ENCODE assay signal across 27 cellular contexts in the genomic region with DNA sequence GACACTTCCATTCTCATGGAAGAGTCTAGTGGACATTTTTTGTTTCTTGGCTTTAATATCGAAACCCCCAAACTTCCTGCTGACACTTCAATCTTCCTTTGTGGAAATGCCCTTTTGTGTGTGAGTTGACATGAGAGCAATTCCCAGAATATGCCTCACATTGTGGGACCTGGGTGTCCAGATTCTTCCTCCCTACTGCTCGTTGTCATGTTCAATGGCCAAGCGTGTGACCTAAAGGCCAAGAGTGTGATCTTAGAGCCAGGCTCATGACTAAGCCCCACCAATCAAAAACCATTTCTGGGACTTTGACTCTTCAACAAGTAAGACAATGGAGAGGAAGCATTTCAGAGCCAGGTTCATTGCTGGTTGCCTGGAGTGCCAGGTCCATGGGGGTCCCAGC. TPM values are rescaled to one million over a fixed set of nuclear protein-coding genes. Genes with fewer than 3 reads are reported as not detected.
DNase-seq lines count a peak whose midpoint lies in the region; ATAC-seq, FAIRE-seq and TF ChIP-seq lines count a peak whose summit lies in the region.
"Had no signal": no experiment of that assay in that cellular context is flagged by ENCODE, and none has a peak within 500 bp of the region (broad histone marks: within the 10 kb centered on the region; RNA-seq: fewer than 3 reads in every experiment).

No MANE protein-coding gene starts in this region.

- no peak overlapping the region for H3K27ac Mint-ChIP-seq in activated T-helper 1 cell treated with anti-CD3 and anti-CD28 coated beads, Interleukin-12 subunit alpha, Interleukin-12 subunit beta, Interleukin-2, Interleukin-4 antibody, amounts not matched to agents 30 ng/mL and 10 ng/mL and 1 ng/mL, durations not matched to agents 14 hours and 24 hours and 36 hours
- H3K27ac Mint-ChIP-seq: CD14-positive monocyte; CD4-positive, alpha-beta T cell; CD8-positive, alpha-beta memory T cell; GM23338; H9 had no signal

- no peak for DNase-seq in HepG2 (ENCODE audit: low spot score)
- peak; percentile 6 for DNase-seq in endothelial cell of umbilical vein (ENCODE audit: low read depth, low spot score)
- no peak for DNase-seq in mesenchymal stem cell
- DNase-seq in smooth muscle cell (lab: John Stamatoyannopoulos, UW; ENCODE audit: unreplicated experiment): no peak
- DNase-seq in activated T-helper 1 cell treated with anti-CD3 and anti-CD28 coated beads, Interleukin-12 subunit alpha, Interleukin-12 subunit beta, Interleukin-2, Interleukin-4 antibody, amounts not matched to agents 30 ng/mL and 10 ng/mL and 1 ng/mL, durations not matched to agents 14 hours and 24 hours and 36 hours (ENCODE audit: low spot score): no peak
- DNase-seq in RPMI8226: no peak
- DNase-seq: ACHN; AML-193; BE2C; CD4-positive, alpha-beta T cell; CD8-positive, alpha-beta memory T cell; DMS 273 treated with DMSO at 0.1 percent for 48 hours; DMS79; EL; GDM1; H9 had no signal

- BruUV-seq in HepG2 (replicated peaks; lab: Mats Ljungman, UMichigan): no TSS peak
- no TSS peak for BruUV-seq in endothelial cell of umbilical vein (replicated peaks; lab: Mats Ljungman, UMichigan)

- TF ChIP-seq EP300 in HepG2 (IDR thresholded peaks at IDR 0.05; ENCODE audit: low read depth in 2 of 2, low read length in 2 of 2): no peak
- TF ChIP-seq EP300 in HepG2 (CRISPR knock-in tag; IDR thresholded peaks at IDR 0.05; ENCODE audit: borderline replicate concordance): no peak

- intact Hi-C loops in HepG2 (cut with micrococcal nuclease; ENCODE audit: unreplicated experiment) (no loop called here), endothelial cell of umbilical vein (cut with micrococcal nuclease) (no loop called here)
- intact Hi-C loops in activated T-helper 1 cell treated with anti-CD3 and anti-CD28 coated beads, Interleukin-12 subunit alpha, Interleukin-12 subunit beta, Interleukin-2, Interleukin-4 antibody, amounts not matched to agents 30 ng/mL and 10 ng/mL and 1 ng/mL, durations not matched to agents 14 hours and 24 hours and 36 hours (cut with micrococcal nuclease): no loop called here

- no peak overlapping the region for H3K23ac ChIP-seq in mesenchymal stem cell (ENCODE audit: low read length in 2 of 2)

- H3K18ac ChIP-seq in mesenchymal stem cell (ENCODE audit: low read depth in 1 of 2, low read length in 2 of 2): peak overlapping the region in 1 of 2 experiments; percentile 44

- no peaks in the 10 kb centered on the region for H3K27me3 ChIP-seq in liver (ENCODE audit: control insufficient read depth in 4 of 4, insufficient read depth in 4 of 4, low read length in 3 of 4)
- 0 out of 5 replicates have a peak, but pooled peaks cover 0 to 4% of the 10 kb centered on the region in 2 experiments for H3K27me3 ChIP-seq in HepG2 (ENCODE audit: control insufficient read depth in 1 of 2, insufficient read depth in 2 of 2, low read length in 2 of 2)
- H3K27me3 ChIP-seq in endothelial cell of umbilical vein (ENCODE audit: control insufficient read depth in 2 of 2, insufficient read depth in 2 of 2, low read length in 2 of 2): peaks cover 0 to 2% of the 10 kb centered on the region in 2 experiments
- H3K27me3 ChIP-seq in mesenchymal stem cell (ENCODE audit: control insufficient read depth in 1 of 2, insufficient read depth in 1 of 2, low read length in 2 of 2): no peaks in the 10 kb centered on the region
- no peaks in the 10 kb centered on the region for H3K27me3 ChIP-seq in smooth muscle cell (ENCODE audit: low read depth)
- H3K27me3 ChIP-seq: BE2C; BLaER1 treated with 17β-estradiol and CSF1 and Interleukin-3, amounts not matched to agents 10 nM and 100 nM had no signal

- ATAC-seq in HepG2 (no peak), GM21447 (IDR thresholded peaks at IDR 0.05; ENCODE audit: unreplicated experiment) (no peak)
- ATAC-seq: GM12878, GM23338, HCT116 had no signal

- in situ Hi-C loops in HepG2 (cut with HindIII; ENCODE audit: extremely low pct_ligation_motif_present, low pct_unique_long_range_greater_than_20kb): no loop called here

- H4K20me1 ChIP-seq in HepG2 (ENCODE audit: insufficient read depth, low read length): no peaks in the 10 kb centered on the region
- H4K20me1 ChIP-seq in endothelial cell of umbilical vein (replicated peaks; ENCODE audit: control insufficient read depth, extremely low read depth, insufficient read depth, low read length): no peaks in the 10 kb centered on the region
- H4K20me1 ChIP-seq in smooth muscle cell (ENCODE audit: low read depth): no peaks in the 10 kb centered on the region
- H4K20me1 ChIP-seq: BLaER1 treated with 17β-estradiol and CSF1 and Interleukin-3, amounts not matched to agents 10 nM and 100 nM had no signal

- TF ChIP-seq POLR2A in HepG2 (IDR thresholded peaks at IDR 0.05; ENCODE audit: insufficient read depth in 1 of 2, low read depth in 2 of 2, low read length in 2 of 2) (no peak), endothelial cell of umbilical vein (IDR thresholded peaks at IDR 0.05; ENCODE audit: low read depth, low read length) (no peak)

- 75% methylated on average over 3 of the region's 3 CpGs for WGBS in liver
- WGBS in HepG2 (ENCODE audit: low lambda C conversion rate): 18% methylated on average over 3 of the region's 3 CpGs
- 97% methylated on average over 3 of the region's 3 CpGs for WGBS in mesenchymal stem cell
- 86% methylated on average over 3 of the region's 3 CpGs for WGBS in smooth muscle cell (ENCODE audit: low lambda C conversion rate)

- no peaks in the 10 kb centered on the region for H3K79me2 ChIP-seq in HepG2 (ENCODE audit: insufficient read depth, low read length)
- no peaks in the 10 kb centered on the region for H3K79me2 ChIP-seq in endothelial cell of umbilical vein (ENCODE audit: control insufficient read depth, insufficient read depth, low read length)
- H3K79me2 ChIP-seq in smooth muscle cell (ENCODE audit: low read depth): no peaks in the 10 kb centered on the region

- H3K9me3 ChIP-seq in liver (ENCODE audit: control insufficient read depth in 4 of 4, low read length in 3 of 4) (no peaks in the 10 kb centered on the region), HepG2 (ENCODE audit: low read length) (no peaks in the 10 kb centered on the region), endothelial cell of umbilical vein (replicated peaks; ENCODE audit: control insufficient read depth, insufficient read depth, low read length) (no peaks in the 10 kb centered on the region), mesenchymal stem cell (ENCODE audit: control insufficient read depth, low read length) (no peaks in the 10 kb centered on the region), smooth muscle cell (replicated peaks; ENCODE audit: low read depth) (no peaks in the 10 kb centered on the region)
- H3K9me3 ChIP-seq: BE2C; BLaER1 treated with 17β-estradiol and CSF1 and Interleukin-3, amounts not matched to agents 10 nM and 100 nM had no signal

- no peak overlapping the region for H3K4ac ChIP-seq in mesenchymal stem cell (ENCODE audit: low read depth in 1 of 2, low read length in 2 of 2)

- FAIRE-seq in HepG2 (lab: Jason Lieb, UNC): no peak
- no peak for FAIRE-seq in endothelial cell of umbilical vein (lab: Jason Lieb, UNC)
- FAIRE-seq: A204.1, D721Med, GM12878, GM19239 had no signal

- dilution Hi-C loops in endothelial cell of umbilical vein (cut with MboI; ENCODE audit: extremely low pct_ligation_motif_present, low sequenced_read_pairs): no loop called here

- no peaks in the 10 kb centered on the region for H3K27me3 Mint-ChIP-seq in activated T-helper 1 cell treated with anti-CD3 and anti-CD28 coated beads, Interleukin-12 subunit alpha, Interleukin-12 subunit beta, Interleukin-2, Interleukin-4 antibody, amounts not matched to agents 30 ng/mL and 10 ng/mL and 1 ng/mL, durations not matched to agents 14 hours and 24 hours and 36 hours (ENCODE audit: insufficient read depth)

- H3K36me3 ChIP-seq in liver (ENCODE audit: control insufficient read depth in 4 of 4, insufficient read depth in 3 of 4, low read depth in 1 of 4, low read length in 3 of 4) (no peaks in the 10 kb centered on the region), HepG2 (replicated peaks in 1 of 2; ENCODE audit: control insufficient read depth in 1 of 2, insufficient read depth in 2 of 2, low read length in 2 of 2) (no peaks in the 10 kb centered on the region), endothelial cell of umbilical vein (ENCODE audit: control insufficient read depth in 2 of 2, extremely low read depth in 1 of 2, insufficient read depth in 2 of 2, low read length in 2 of 2) (no peaks in the 10 kb centered on the region), mesenchymal stem cell (ENCODE audit: control insufficient read depth in 1 of 2, insufficient read depth in 2 of 2, low read depth in 1 of 2, low read length in 2 of 2) (no peaks in the 10 kb centered on the region), smooth muscle cell (ENCODE audit: low read depth) (no peaks in the 10 kb centered on the region)
- H3K36me3 ChIP-seq: BE2C; BLaER1 treated with 17β-estradiol and CSF1 and Interleukin-3, amounts not matched to agents 10 nM and 100 nM had no signal

- POLR2A ChIA-PET in HepG2 (lab: Yijun Ruan, JAX): no interaction called here
- POLR2A ChIA-PET in endothelial cell of umbilical vein (lab: Charles Lee): no interaction called here

- H3F3A ChIP-seq in smooth muscle cell (ENCODE audit: low read depth): no peaks in the 10 kb centered on the region

- H2BK15ac ChIP-seq in mesenchymal stem cell (ENCODE audit: low read depth, poor library complexity, severe bottlenecking): no peak overlapping the region

- H2BK120ac ChIP-seq in mesenchymal stem cell (ENCODE audit: low read depth, low read length): peak overlapping the region; percentile 50

- H3K4me3 ChIP-seq in liver (ENCODE audit: low read depth in 1 of 3, low read length in 3 of 3) (no peak overlapping the region), HepG2 (replicated peaks in 1 of 3; ENCODE audit: insufficient read depth in 1 of 3, low read depth in 2 of 3, low read length in 3 of 3) (no peak overlapping the region), endothelial cell of umbilical vein (replicated peaks in 1 of 3; ENCODE audit: insufficient read depth in 1 of 3, low read depth in 1 of 3, low read length in 3 of 3) (no peak overlapping the region), mesenchymal stem cell (ENCODE audit: insufficient read depth in 1 of 2, low read depth in 1 of 2, low read length in 2 of 2) (no peak overlapping the region), smooth muscle cell (no peak overlapping the region)
- H3K4me3 ChIP-seq: BLaER1 treated with 17β-estradiol and CSF1 and Interleukin-3, amounts not matched to agents 10 nM and 100 nM; GM12878; GM23338 had no signal

- TF ChIP-seq RAD21 in liver (IDR thresholded peaks at IDR 0.05): no peak
- no peak for TF ChIP-seq RAD21 in HepG2 (CRISPR knock-in tag; IDR thresholded peaks at IDR 0.05)

- no peak overlapping the region for H4K8ac ChIP-seq in mesenchymal stem cell (ENCODE audit: low read length)

- no peaks in the 10 kb centered on the region for H3K9me3 Mint-ChIP-seq in activated T-helper 1 cell treated with anti-CD3 and anti-CD28 coated beads, Interleukin-12 subunit alpha, Interleukin-12 subunit beta, Interleukin-2, Interleukin-4 antibody, amounts not matched to agents 30 ng/mL and 10 ng/mL and 1 ng/mL, durations not matched to agents 14 hours and 24 hours and 36 hours
- H3K9me3 Mint-ChIP-seq: CD4-positive, alpha-beta T cell; GM23338; H9 had no signal

- H3K4me2 ChIP-seq in HepG2 (ENCODE audit: low read depth, low read length) (no peak overlapping the region), endothelial cell of umbilical vein (ENCODE audit: insufficient read depth, low read length) (no peak overlapping the region), mesenchymal stem cell (ENCODE audit: low read length, poor library complexity, severe bottlenecking) (no peak overlapping the region), smooth muscle cell (peak overlapping the region; percentile 1)
- H3K4me2 ChIP-seq: BLaER1 treated with 17β-estradiol and CSF1 and Interleukin-3, amounts not matched to agents 10 nM and 100 nM; GM23338 had no signal

- H3K4me1 Mint-ChIP-seq in activated T-helper 1 cell treated with anti-CD3 and anti-CD28 coated beads, Interleukin-12 subunit alpha, Interleukin-12 subunit beta, Interleukin-2, Interleukin-4 antibody, amounts not matched to agents 30 ng/mL and 10 ng/mL and 1 ng/mL, durations not matched to agents 14 hours and 24 hours and 36 hours (ENCODE audit: low read depth): no peaks in the 10 kb centered on the region
- H3K4me1 Mint-ChIP-seq: CD8-positive, alpha-beta memory T cell had no signal

- H3K9ac ChIP-seq in liver (ENCODE audit: low read depth in 1 of 2, low read length in 2 of 2) (no peak overlapping the region), HepG2 (ENCODE audit: insufficient read depth, low read depth, low read length) (no peak overlapping the region), endothelial cell of umbilical vein (replicated peaks; ENCODE audit: extremely low read depth, insufficient read depth, low read length) (no peak overlapping the region), mesenchymal stem cell (ENCODE audit: low read length) (peak overlapping the region; percentile 65), smooth muscle cell (ENCODE audit: low read depth) (peak overlapping the region; percentile 50)
- H3K9ac ChIP-seq: BLaER1 treated with 17β-estradiol and CSF1 and Interleukin-3, amounts not matched to agents 10 nM and 100 nM had no signal

- CTCF ChIA-PET in HepG2 (lab: Yijun Ruan, JAX; ENCODE audit: low intra/inter-chr PET ratio, low total read pairs) (no interaction called here), endothelial cell of umbilical vein (lab: Charles Lee) (no interaction called here)

- H4K91ac ChIP-seq in mesenchymal stem cell (ENCODE audit: low read length): no peak overlapping the region

- H3K4me3 Mint-ChIP-seq in activated T-helper 1 cell treated with anti-CD3 and anti-CD28 coated beads, Interleukin-12 subunit alpha, Interleukin-12 subunit beta, Interleukin-2, Interleukin-4 antibody, amounts not matched to agents 30 ng/mL and 10 ng/mL and 1 ng/mL, durations not matched to agents 14 hours and 24 hours and 36 hours: no peak overlapping the region
- H3K4me3 Mint-ChIP-seq: CD14-positive monocyte; CD4-positive, alpha-beta T cell; CD8-positive, alpha-beta memory T cell; GM23338; H9 had no signal

- no peaks in the 10 kb centered on the region for H3K79me1 ChIP-seq in mesenchymal stem cell (replicated peaks; ENCODE audit: low read length, poor library complexity, severe bottlenecking)

- H2BK12ac ChIP-seq in mesenchymal stem cell (ENCODE audit: low read length in 2 of 2): peak overlapping the region; percentile 94

- H2AFZ ChIP-seq in HepG2 (ENCODE audit: low read length) (no peak overlapping the region), endothelial cell of umbilical vein (ENCODE audit: low read depth, low read length) (no peak overlapping the region), mesenchymal stem cell (ENCODE audit: low read depth, low read length) (no peak overlapping the region), smooth muscle cell (ENCODE audit: low read depth) (no peak overlapping the region)
- H2AFZ ChIP-seq: GM23338 had no signal

- no peaks in the 10 kb centered on the region for H3K4me1 ChIP-seq in liver (ENCODE audit: control insufficient read depth in 4 of 4, insufficient read depth in 4 of 4, low read length in 3 of 4)
- H3K4me1 ChIP-seq in HepG2 (ENCODE audit: insufficient read depth, low read length): no peaks in the 10 kb centered on the region
- no peaks in the 10 kb centered on the region for H3K4me1 ChIP-seq in endothelial cell of umbilical vein (ENCODE audit: control insufficient read depth, extremely low read depth, insufficient read depth, low read length)
- H3K4me1 ChIP-seq in mesenchymal stem cell (ENCODE audit: control insufficient read depth, insufficient read depth, low read depth, low read length): peaks cover 1% of the 10 kb centered on the region
- no peaks in the 10 kb centered on the region for H3K4me1 ChIP-seq in smooth muscle cell (ENCODE audit: low read depth)
- H3K4me1 ChIP-seq: BE2C had no signal

- no peak overlapping the region for H2AK5ac ChIP-seq in mesenchymal stem cell (ENCODE audit: low read length, severe bottlenecking)

- H3K36me3 Mint-ChIP-seq in activated T-helper 1 cell treated with anti-CD3 and anti-CD28 coated beads, Interleukin-12 subunit alpha, Interleukin-12 subunit beta, Interleukin-2, Interleukin-4 antibody, amounts not matched to agents 30 ng/mL and 10 ng/mL and 1 ng/mL, durations not matched to agents 14 hours and 24 hours and 36 hours (ENCODE audit: low read depth): no peaks in the 10 kb centered on the region
- H3K36me3 Mint-ChIP-seq: CD14-positive monocyte had no signal

- TF ChIP-seq CTCF in liver (IDR thresholded peaks at IDR 0.05; ENCODE audit: low read depth, low read length, missing input control) (no peak), HepG2 (CRISPR knock-in tag; IDR thresholded peaks at IDR 0.05) (no peak), endothelial cell of umbilical vein (IDR thresholded peaks at IDR 0.05; ENCODE audit: extremely low read depth in 1 of 2, insufficient read depth in 1 of 2, low read depth in 1 of 2, low read length in 2 of 2) (no peak), smooth muscle cell (IDR thresholded peaks at IDR 0.05; ENCODE audit: borderline replicate concordance, insufficient read depth, poor library complexity, severe bottlenecking) (no peak)

- no peak overlapping the region for H3K14ac ChIP-seq in mesenchymal stem cell (ENCODE audit: low read length in 2 of 2)

- H3K27ac ChIP-seq in liver (ENCODE audit: low read depth in 1 of 2, low read length in 2 of 2): no peak overlapping the region
- no peak overlapping the region for H3K27ac ChIP-seq in HepG2 (ENCODE audit: extremely low read length, insufficient read depth, low read length)
- no peak overlapping the region for H3K27ac ChIP-seq in endothelial cell of umbilical vein (ENCODE audit: insufficient read depth, low read depth, low read length)
- H3K27ac ChIP-seq in mesenchymal stem cell (ENCODE audit: low read length, poor library complexity, severe bottlenecking): no peak overlapping the region
- peak overlapping the region; percentile 85 for H3K27ac ChIP-seq in smooth muscle cell (ENCODE audit: low read depth)
- H3K27ac ChIP-seq: 22Rv1; BLaER1 treated with 17β-estradiol and CSF1 and Interleukin-3, amounts not matched to agents 10 nM and 100 nM had no signal

- H2BK5ac ChIP-seq in mesenchymal stem cell (ENCODE audit: low read depth, low read length, poor library complexity, severe bottlenecking): no peak overlapping the region

- no peaks in the 10 kb centered on the region for H3K9me1 ChIP-seq in endothelial cell of umbilical vein (replicated peaks; ENCODE audit: control insufficient read depth, extremely low read depth, insufficient read depth, low read length)

RNA-seq across cellular contexts. Expression of gene BMPER, which starts 52.5 kb away (rescaled TPM):
- total RNA-seq in liver (1 to 10 TPM; 6.2 to 8.5 TPM), HepG2 (2016; rRNA removed; fragmentation: Illumina TruSeq; extraction: Trizol) (not detected in 2 replicates), endothelial cell of umbilical vein (0.13 and 0.32 TPM in 2 replicates), smooth muscle cell (7.3 and 21.9 TPM in 2 replicates)
- polyA plus RNA-seq in liver (1 to 10 TPM; 4.0 to 6.3 TPM), HepG2 (2011; rRNA removed) (not detected in 2 replicates), endothelial cell of umbilical vein (0.10 TPM in 2 replicates), smooth muscle cell (3.0 and 7.5 TPM in 2 replicates)
- total RNA-seq in HepG2 (2016; cell fraction: cytosol; rRNA removed; fragmentation: Illumina TruSeq; extraction: Trizol; ENCODE audit: low read depth): not detected in 2 replicates
- not detected in 2 replicates for total RNA-seq in HepG2 (2016; cell fraction: insoluble cytoplasmic fraction; rRNA removed; fragmentation: Illumina TruSeq; extraction: Trizol)
- not detected in 2 replicates for total RNA-seq in HepG2 (2016; cell fraction: membrane; rRNA removed; fragmentation: Illumina TruSeq; extraction: Trizol)
- not detected in 2 replicates for total RNA-seq in HepG2 (2016; cell fraction: nucleus; rRNA removed; fragmentation: Illumina TruSeq; extraction: Trizol)
- polyA plus RNA-seq in HepG2 (2011; cell fraction: cytosol; rRNA removed): 0.01 TPM in 1 of 2 replicates, not detected in the other
- 0.24 and 0.45 TPM in 2 replicates for polyA plus RNA-seq in HepG2 (2011; cell fraction: nucleus; rRNA removed)
- 0.07 and 0.12 TPM in 2 replicates for polyA plus RNA-seq in HepG2 (2012)
- not detected in 2 replicates for polyA plus RNA-seq in HepG2 (2016; cell fraction: cytosol; fragmentation: Illumina TruSeq; extraction: Trizol; ENCODE audit: low read depth)
- not detected in 2 replicates for polyA plus RNA-seq in HepG2 (2016; cell fraction: insoluble cytoplasmic fraction; fragmentation: Illumina TruSeq; extraction: Trizol; ENCODE audit: low read depth)
- not detected in 2 replicates for polyA plus RNA-seq in HepG2 (2016; cell fraction: membrane; fragmentation: Illumina TruSeq; extraction: Trizol; ENCODE audit: low read depth)
- not detected in 2 replicates for polyA plus RNA-seq in HepG2 (2016; cell fraction: nucleus; fragmentation: Illumina TruSeq; extraction: Trizol; ENCODE audit: insufficient read depth, low read depth)
- polyA minus RNA-seq in HepG2 (2011; rRNA and poly(A)+ RNA removed; ENCODE audit: low replicate concordance): 0.16 TPM in 1 of 2 replicates, not detected in the other
- not detected in 2 replicates for polyA minus RNA-seq in HepG2 (2011; cell fraction: cytosol; rRNA and poly(A)+ RNA removed)
- 0.26 and 0.62 TPM in 2 replicates for polyA minus RNA-seq in HepG2 (2011; cell fraction: nucleus; rRNA and poly(A)+ RNA removed)
- 0.10 and 0.15 TPM in 2 replicates for polyA plus RNA-seq in endothelial cell of umbilical vein (2011; cell fraction: cytosol; rRNA removed)
- 0.26 and 0.41 TPM in 2 replicates for polyA plus RNA-seq in endothelial cell of umbilical vein (2011; cell fraction: nucleus; rRNA removed)
- 0.24 and 0.59 TPM in 2 replicates for polyA plus RNA-seq in endothelial cell of umbilical vein (2012)
- 0.04 and 1.1 TPM in 2 replicates for polyA minus RNA-seq in endothelial cell of umbilical vein
- polyA minus RNA-seq in endothelial cell of umbilical vein (2011; cell fraction: cytosol; rRNA and poly(A)+ RNA removed): not detected
- 0.34 and 0.38 TPM in 2 replicates for polyA minus RNA-seq in endothelial cell of umbilical vein (2011; cell fraction: nucleus; rRNA and poly(A)+ RNA removed)
- polyA plus RNA-seq in mesenchymal stem cell (2013, experiment 1 of 2): 1.4 TPM
- polyA plus RNA-seq in mesenchymal stem cell (2013, experiment 2 of 2): 1.5 TPM
- not detected in 2 replicates for total RNA-seq in activated T-helper 1 cell treated with anti-CD3 and anti-CD28 coated beads, Interleukin-12 subunit alpha, Interleukin-12 subunit beta, Interleukin-2, Interleukin-4 antibody, amounts not matched to agents 30 ng/mL and 10 ng/mL and 1 ng/mL, durations not matched to agents 14 hours and 24 hours and 36 hours
- total RNA-seq: CD4-positive, alpha-beta T cell; CD8-positive, alpha-beta memory T cell; GM12878 had no signal
- polyA plus RNA-seq: CD14-positive monocyte; CD8-positive, alpha-beta memory T cell had no signal

Comparison
In these comparisons a context has a peak if more than half of its experiments do, and no peak if none do; other contexts are left out.
1. H3K9ac ChIP-seq: peak in mesenchymal stem cell (single experiment) and smooth muscle cell (single experiment); none in liver (0 of 2), HepG2 (single experiment) and endothelial cell of umbilical vein (single experiment).